ENCODE assay signal across 8 cellular contexts in the genomic region with DNA sequence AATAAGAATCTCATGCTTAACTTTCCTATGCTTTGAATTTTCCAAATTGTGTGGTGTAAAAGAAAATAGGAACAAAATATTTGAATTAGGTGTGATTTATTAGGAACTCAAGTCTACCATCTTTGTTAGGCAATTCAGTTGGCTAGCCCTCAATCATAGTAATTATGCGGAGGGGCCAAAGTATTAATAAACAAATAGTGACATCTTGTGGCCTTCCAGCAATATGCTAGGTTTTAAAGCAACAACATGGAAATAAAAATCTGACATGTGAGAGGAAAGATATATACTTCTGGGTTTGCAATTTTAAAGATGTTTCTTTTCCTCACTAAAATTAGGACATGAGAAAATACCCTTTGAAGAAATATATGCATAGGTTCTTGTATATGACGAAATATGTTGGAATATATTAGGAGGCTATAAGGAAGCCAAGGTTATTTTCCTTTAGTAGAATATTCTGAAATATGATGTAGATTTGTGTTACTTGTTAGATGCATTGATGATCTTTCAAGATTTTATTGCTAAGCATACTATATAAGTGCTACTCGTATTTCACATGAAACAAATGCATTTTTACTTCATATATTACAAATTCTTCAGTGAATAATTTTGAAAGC.
DNase-seq lines count a peak whose midpoint lies in the region; ATAC-seq, FAIRE-seq and TF ChIP-seq lines count a peak whose summit lies in the region.

No MANE protein-coding gene starts in this region.

- H3K9me3 Mint-ChIP-seq in neural progenitor cell: peaks cover 7% of the 10 kb centered on the region

- H3K23me2 ChIP-seq in H1 (ENCODE audit: low read depth, low read length): no peaks in the 10 kb centered on the region

- no peak overlapping the region for H3K27ac Mint-ChIP-seq in neural progenitor cell

- no peak overlapping the region for H3K9ac ChIP-seq in H1 (replicated peaks in 1 of 4; ENCODE audit: extremely low read depth in 1 of 4, low read depth in 3 of 4, low read length in 3 of 4)
- no peak overlapping the region for H3K9ac ChIP-seq in neural progenitor cell

- H3K79me1 ChIP-seq in H1 (ENCODE audit: low read depth, low read length): no peaks in the 10 kb centered on the region

- H3K4me1 ChIP-seq in H1 (replicated peaks in 1 of 4; ENCODE audit: control insufficient read depth in 3 of 4, insufficient read depth in 4 of 4, low read length in 3 of 4): no peaks in the 10 kb centered on the region
- H3K4me1 ChIP-seq in neural progenitor cell: peaks cover 5% of the 10 kb centered on the region

- no peak for TF ChIP-seq EP300 in H1 (IDR thresholded peaks at IDR 0.05; ENCODE audit: borderline replicate concordance in 1 of 2, low read depth in 2 of 2, low read length in 2 of 2)

- H2BK120ac ChIP-seq in H1 (replicated peaks; ENCODE audit: low read depth, low read length): no peak overlapping the region

- H2BK5ac ChIP-seq in H1 (ENCODE audit: low read depth, low read length): no peak overlapping the region

- H3K27ac ChIP-seq in H1 (ENCODE audit: low read depth, low read length) (no peak overlapping the region), neural progenitor cell (no peak overlapping the region)

- no peak overlapping the region for H3K56ac ChIP-seq in H1 (replicated peaks; ENCODE audit: insufficient read length, low read depth, low read length)

- H3K27me3 Mint-ChIP-seq in neural progenitor cell (ENCODE audit: insufficient read depth, low read depth): peaks cover 7% of the 10 kb centered on the region

- no peak overlapping the region for H3K4ac ChIP-seq in H1 (replicated peaks; ENCODE audit: insufficient read length, low read depth, low read length)

- no peak for ATAC-seq in HG02973 (IDR thresholded peaks at IDR 0.05; ENCODE audit: unreplicated experiment)
- no peak for ATAC-seq in GM21360 (IDR thresholded peaks at IDR 0.05; ENCODE audit: unreplicated experiment)

- H2AFZ ChIP-seq in H1 (ENCODE audit: low read length) (no peak overlapping the region), neural progenitor cell (replicated peaks) (no peak overlapping the region)

- H3K4me3 Mint-ChIP-seq in neural progenitor cell: no peak overlapping the region

- no peak overlapping the region for H3K18ac ChIP-seq in H1 (ENCODE audit: extremely low read depth, low read length)

- CTCF ChIA-PET in H1 (lab: Charles Lee; ENCODE audit: partially characterized antibody): interaction anchor here (0.8 to 1.9 kb wide), 26 partner anchors 8 to 376 kb away, joined by 3 to 37 read pairs (median 4); partner anchors contain the start of gene RERG

- peak; percentile 83 to 86 for TF ChIP-seq RAD21 in H1 (IDR thresholded peaks at IDR 0.05 in 1 of 2, conservative IDR thresholded peaks at IDR 0.05 in 1 of 2; ENCODE audit: low read depth in 2 of 2, low read length in 2 of 2)

- no peak overlapping the region for H2BK20ac ChIP-seq in H1 (ENCODE audit: low read length)

- H2BK12ac ChIP-seq in H1 (ENCODE audit: low read depth, low read length): no peak overlapping the region

- peaks cover 21% of the 10 kb centered on the region for H3K4me1 Mint-ChIP-seq in neural progenitor cell

- 44% methylated on average over 3 of the region's 3 CpGs; no CpG with 5 or more reads in 1 of the 2 experiments for WGBS in H1 (ENCODE audit: extremely low coverage in 1 of 2, insufficient coverage in 1 of 2, insufficient read length in 1 of 2, insufficient replicate concordance in 2 of 2, low coverage in 1 of 2, low lambda C conversion rate in 2 of 2, missing lambda C conversion rate in 1 of 2), 2 experiments

- H3K4me3 ChIP-seq in H1 (ENCODE audit: extremely low read depth in 1 of 4, insufficient read depth in 2 of 4, low read depth in 3 of 4, low read length in 4 of 4): no peak overlapping the region
- no peak overlapping the region for H3K4me3 ChIP-seq in neural progenitor cell

- H4K91ac ChIP-seq in H1 (replicated peaks; ENCODE audit: insufficient read length, low read length): no peak overlapping the region

- H3K14ac ChIP-seq in H1 (ENCODE audit: insufficient read length): no peak overlapping the region

- H3K4me2 ChIP-seq in H1 (ENCODE audit: insufficient read depth in 1 of 2, low read depth in 2 of 2, low read length in 2 of 2) (no peak overlapping the region), neural progenitor cell (no peak overlapping the region)

- no peak overlapping the region for H4K5ac ChIP-seq in H1 (ENCODE audit: insufficient read length, low read depth, low read length)

- H2AK5ac ChIP-seq in H1 (ENCODE audit: low read depth, low read length): no peak overlapping the region

- POLR2A ChIA-PET in H1 (lab: Charles Lee; ENCODE audit: partially characterized antibody): no interaction called here

- DNase-seq in DMS114 treated with DMSO at 0.1 percent for 48 hours (lab: John Stamatoyannopoulos, UW; ENCODE audit: unreplicated experiment) (peak; percentile 63), HT1080 (ENCODE audit: low read depth) (peak; percentile 26), NOMO-1 treated with DMSO at 0.1 percent for 48 hours (lab: John Stamatoyannopoulos, UW; ENCODE audit: unreplicated experiment) (peak; percentile 83), H1 (ENCODE audit: low read depth in 1 of 2, low spot score in 2 of 2) (no peak), neural progenitor cell (ENCODE audit: low spot score) (peak; percentile 55), retina (no peak)

- TF ChIP-seq POLR2A in H1 (IDR thresholded peaks at IDR 0.05; ENCODE audit: control extremely low read depth in 1 of 2, low read depth in 2 of 2, low read length in 2 of 2): no peak

- H3K23ac ChIP-seq in H1 (ENCODE audit: insufficient read length): no peak overlapping the region

- no peaks in the 10 kb centered on the region for H4K20me1 ChIP-seq in H1 (replicated peaks in 1 of 2; ENCODE audit: control insufficient read depth in 1 of 2, insufficient read depth in 2 of 2, low read length in 2 of 2)
- no peaks in the 10 kb centered on the region for H4K20me1 ChIP-seq in neural progenitor cell (ENCODE audit: low read depth)

- H3F3A ChIP-seq in neural progenitor cell (ENCODE audit: low read depth): no peaks in the 10 kb centered on the region

- no peaks in the 10 kb centered on the region for H3K27me3 ChIP-seq in H1 (replicated peaks in 1 of 4; ENCODE audit: control insufficient read depth in 3 of 4, extremely low read depth in 1 of 4, insufficient read depth in 3 of 4, low read length in 3 of 4)
- no peaks in the 10 kb centered on the region for H3K27me3 ChIP-seq in neural progenitor cell

- TF ChIP-seq CTCF in H1 (IDR thresholded peaks at IDR 0.05; ENCODE audit: control extremely low read depth in 1 of 3, insufficient read depth in 1 of 3, low read depth in 1 of 3, low read length in 3 of 3) (peak in 2 of 3 experiments; percentile 44 to 53; a peak in 2 of 4 replicates), neural progenitor cell (IDR thresholded peaks at IDR 0.05) (peak; percentile 65)

- no peak overlapping the region for H4K8ac ChIP-seq in H1 (ENCODE audit: extremely low read depth, insufficient read depth, low read length)

- H3K9me3 ChIP-seq in H1 (ENCODE audit: insufficient read depth in 2 of 2, low read depth in 1 of 2, low read length in 1 of 2): no peaks in the 10 kb centered on the region; a peak in 1 of 4 replicates
- no peaks in the 10 kb centered on the region for H3K9me3 ChIP-seq in neural progenitor cell (ENCODE audit: low read depth)

- peak; percentile 62 for FAIRE-seq in H1 (lab: Jason Lieb, UNC)

- H3K36me3 Mint-ChIP-seq in neural progenitor cell: peaks cover 3% of the 10 kb centered on the region

- H3K36me3 ChIP-seq in H1 (ENCODE audit: control insufficient read depth in 2 of 4, insufficient read depth in 4 of 4, low read length in 3 of 4): no peaks in the 10 kb centered on the region; a peak in 1 of 8 replicates
- H3K36me3 ChIP-seq in neural progenitor cell: no peaks in the 10 kb centered on the region

- H2BK15ac ChIP-seq in H1 (ENCODE audit: low read length): no peak overlapping the region

- H3K79me2 ChIP-seq in H1 (ENCODE audit: control insufficient read depth in 1 of 2, insufficient read depth in 2 of 2, low read length in 2 of 2): no peaks in the 10 kb centered on the region
- H3K79me2 ChIP-seq in neural progenitor cell (ENCODE audit: low read depth): no peaks in the 10 kb centered on the region

TF ChIP-seq in H1, 55 proteins besides CTCF, POLR2A, EP300 and RAD21:
- TF ChIP-seq FOSL1 (IDR thresholded peaks at IDR 0.05; ENCODE audit: insufficient read depth, low read depth, low read length) (no peak), CEBPB (IDR thresholded peaks at IDR 0.05; ENCODE audit: low read depth, low read length) (peak; percentile 63)

Comparison
In these comparisons a context has a peak if more than half of its experiments do, and no peak if none do; other contexts are left out.
1. DNase-seq: peak in DMS114 treated with DMSO at 0.1 percent for 48 hours (single experiment), HT1080 (single experiment), NOMO-1 treated with DMSO at 0.1 percent for 48 hours (single experiment) and neural progenitor cell (single experiment); none in H1 (0 of 2) and retina (single experiment).